ENCODE assay signal across 12 cellular contexts in genomic region chr20:1388253-1388652, GRCh38. TPM values are rescaled to one million over a fixed set of nuclear protein-coding genes. Genes with fewer than 3 reads are reported as not detected.
DNase-seq lines count a peak whose midpoint lies in the region; FAIRE-seq and TF ChIP-seq lines count a peak whose summit lies in the region.
"Had no signal": no experiment of that assay in that cellular context is flagged by ENCODE, and none has a peak within 500 bp of the region (broad histone marks: within the 10 kb centered on the region; RNA-seq: fewer than 3 reads in every experiment).

No MANE protein-coding gene starts in this region.

- H3K36me3 Mint-ChIP-seq in endothelial cell (ENCODE audit: low read depth, unreplicated experiment) = peaks cover 42% of the 10 kb centered on the region

- H3K4me2 ChIP-seq in OCI-LY1 (ENCODE audit: low read length) = peak overlapping the region; percentile 79; the same call in 1 of the 2 replicates

- peak overlapping the region; percentile 44 for H3K4me3 ChIP-seq in OCI-LY1 (ENCODE audit: low read depth, low read length, poor library complexity, severe bottlenecking)
- no peak overlapping the region for H3K4me3 ChIP-seq in skin epidermis
- no peak overlapping the region for H3K4me3 ChIP-seq in SJCRH30

- H3K79me2 ChIP-seq in OCI-LY1 (ENCODE audit: insufficient read depth, low read length) = peaks cover 87% of the 10 kb centered on the region

- 0 out of 2 replicates have a peak, but pooled peaks cover 3% of the 10 kb centered on the region for H4K20me1 ChIP-seq in OCI-LY1 (ENCODE audit: insufficient read depth, low read length)

- DNase-seq in NCI-H1417 (lab: John Stamatoyannopoulos, UW) = peak; percentile 9 to 29 (median 17)
- no peak for DNase-seq in NCI-H1417 treated with DMSO at 0.1 percent for 48 hours (lab: John Stamatoyannopoulos, UW)
- DNase-seq in endothelial cell (ENCODE audit: low spot score) = no peak
- no peak for DNase-seq in SJCRH30
- DNase-seq in D721Med (ENCODE audit: insufficient read length, low spot score) = no peak
- no peak for DNase-seq in SHP77 treated with DMSO at 0.1 percent for 48 hours (lab: John Stamatoyannopoulos, UW)
- DNase-seq: DMS53, HCEC 1CT, NCI-H2029 treated with DMSO at 0.1 percent for 48 hours had no signal

- H3K9me3 Mint-ChIP-seq in endothelial cell (ENCODE audit: unreplicated experiment) = no peaks in the 10 kb centered on the region

- H2AFZ ChIP-seq in OCI-LY1 (ENCODE audit: low read length) = no peak overlapping the region

- H3K4me3 Mint-ChIP-seq in endothelial cell (ENCODE audit: unreplicated experiment) = peak overlapping the region; percentile 72

- no peaks in the 10 kb centered on the region for H3K9me3 ChIP-seq in OCI-LY1 (ENCODE audit: low read length)
- no peaks in the 10 kb centered on the region for H3K9me3 ChIP-seq in SJCRH30 (replicated peaks)

- H3K36me3 ChIP-seq in OCI-LY1 (ENCODE audit: insufficient read depth, low read length) (peaks cover 14% of the 10 kb centered on the region; the same call in 1 of the 2 replicates), SJCRH30 (peaks cover 6% of the 10 kb centered on the region; the same call in 1 of the 2 replicates)

- H3F3A ChIP-seq in OCI-LY1 (ENCODE audit: insufficient read depth, low read length) = no peaks in the 10 kb centered on the region

- H3K9me2 ChIP-seq in OCI-LY1 (ENCODE audit: low read depth, low read length) = no peaks in the 10 kb centered on the region

- peak overlapping the region; percentile 7 for H3K27ac ChIP-seq in OCI-LY1 (ENCODE audit: low read depth, low read length, poor library complexity, severe bottlenecking)
- H3K27ac ChIP-seq in skin epidermis = peak overlapping the region in 13 of 21 experiments; percentile 5 to 96 (median 90)
- H3K27ac ChIP-seq in SJCRH30 = no peak overlapping the region
- H3K27ac ChIP-seq: 22Rv1 had no signal

- no peak for FAIRE-seq in D721Med (lab: Jason Lieb, UNC)

- H3K27me3 ChIP-seq in OCI-LY1 (ENCODE audit: insufficient read depth, low read length) = no peaks in the 10 kb centered on the region
- H3K27me3 ChIP-seq in SJCRH30 = no peaks in the 10 kb centered on the region

- H3K4me1 ChIP-seq in OCI-LY1 (ENCODE audit: insufficient read depth, low read length, severe bottlenecking) = peaks cover 45% of the 10 kb centered on the region
- peaks cover 8% of the 10 kb centered on the region; the same call in 1 of the 2 replicates for H3K4me1 ChIP-seq in SJCRH30

- peaks cover 14% of the 10 kb centered on the region for H3K27me3 Mint-ChIP-seq in endothelial cell (ENCODE audit: unreplicated experiment)

- TF ChIP-seq CTCF in OCI-LY1 (IDR thresholded peaks at IDR 0.05; ENCODE audit: low read length) = no peak
- TF ChIP-seq CTCF in endothelial cell (IDR thresholded peaks at IDR 0.05; ENCODE audit: unreplicated experiment) = no peak
- TF ChIP-seq CTCF in D721Med (IDR thresholded peaks at IDR 0.05; ENCODE audit: insufficient read depth, missing control alignments) = no peak

- H3K4me1 Mint-ChIP-seq in endothelial cell (ENCODE audit: unreplicated experiment) = peaks cover 78% of the 10 kb centered on the region

- no peak overlapping the region for H3K9ac ChIP-seq in OCI-LY1 (ENCODE audit: low read length)

- H3K27ac Mint-ChIP-seq in endothelial cell (ENCODE audit: unreplicated experiment) = peak overlapping the region; percentile 57

RNA-seq across cellular contexts. Expression of gene FKBP1A, which starts 4.6 kb away (rescaled TPM):
- total RNA-seq in endothelial cell (ENCODE audit: unreplicated experiment) = 952 TPM
- 112 and 127 TPM in 2 replicates for total RNA-seq in SJCRH30 (2014; rRNA removed; shearing (Covaris generic))

RNA-seq across cellular contexts. Expression of gene SDCBP2, which starts 59.3 kb away (rescaled TPM):
- 10.1 TPM for total RNA-seq in endothelial cell (ENCODE audit: unreplicated experiment)
- total RNA-seq in SJCRH30 (2014; rRNA removed; shearing (Covaris generic)) = 0.71 TPM in 2 replicates

Comparison
In these comparisons a context has a peak if more than half of its experiments do, and no peak if none do; other contexts are left out.
1. DNase-seq: peak in NCI-H1417 (3 of 3); none in NCI-H1417 treated with DMSO at 0.1 percent for 48 hours (single experiment), endothelial cell (single experiment), SJCRH30 (0 of 2), D721Med (single experiment) and SHP77 treated with DMSO at 0.1 percent for 48 hours (single experiment).